ENCODE assay signal across 27 cellular contexts in the genomic region with DNA sequence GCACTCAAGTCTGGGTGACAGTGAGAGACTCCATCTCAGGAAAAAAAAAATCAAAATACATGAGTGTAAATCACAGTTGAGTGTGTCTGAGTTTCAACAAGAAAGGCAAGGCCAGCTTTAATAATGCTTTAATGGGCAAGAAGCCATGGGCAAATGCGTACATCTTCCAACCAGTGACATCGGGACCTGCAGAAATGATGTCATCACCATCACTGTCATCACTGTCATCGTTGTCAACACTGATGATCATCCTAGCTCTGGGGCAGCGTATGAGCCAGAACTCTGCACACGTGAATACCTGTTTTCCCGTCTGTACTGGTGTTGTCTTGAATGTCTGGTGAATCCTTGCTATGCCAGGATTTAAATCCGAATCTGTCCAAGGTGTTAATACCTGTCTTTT.
"Had no signal": no experiment of that assay in that cellular context is flagged by ENCODE, and none has a peak within 500 bp of the region (broad histone marks: within the 10 kb centered on the region; RNA-seq: fewer than 3 reads in every experiment).

No MANE protein-coding gene starts in this region.

- DNase-seq: colonic mucosa; cortex of kidney; dermis blood vessel endothelial cell; effector CD4-positive, alpha-beta T cell; effector CD8-positive, alpha-beta T cell; effector memory CD4-positive, alpha-beta T cell; effector memory CD8-positive, alpha-beta T cell; endodermal cell; erythroblast; esophagus squamous epithelium; foreskin fibroblast; foreskin keratinocyte; foreskin melanocyte; gastrocnemius medialis; glutamatergic neuron; head of caudate nucleus; heart right ventricle had no signal

- H3K4me1 ChIP-seq: colonic mucosa, esophagus muscularis mucosa, foreskin keratinocyte, gastrocnemius medialis, gastroesophageal sphincter had no signal

- H3K27me3 ChIP-seq: colonic mucosa, foreskin keratinocyte, gastrocnemius medialis had no signal

- ATAC-seq: effector memory CD8-positive, alpha-beta T cell; esophagus mucosa; foreskin keratinocyte; gastrocnemius medialis; gastroesophageal sphincter; heart right ventricle had no signal

- H3K36me3 ChIP-seq: colonic mucosa, esophagus muscularis mucosa, esophagus squamous epithelium, gastrocnemius medialis, gastroesophageal sphincter, heart right ventricle had no signal

- H3K27ac ChIP-seq: colonic mucosa, coronary artery, dorsolateral prefrontal cortex, epithelial cell of prostate, esophagus muscularis mucosa, esophagus squamous epithelium, foreskin keratinocyte, gastrocnemius medialis, gastroesophageal sphincter, heart right ventricle had no signal

- H3K9me3 ChIP-seq: colonic mucosa, esophagus muscularis mucosa, esophagus squamous epithelium, gastrocnemius medialis, gastroesophageal sphincter had no signal

- FAIRE-seq: colon, endometrium, endothelial cell of umbilical vein, frontal cortex had no signal

- H3K4me3 ChIP-seq: colonic mucosa, coronary artery, dorsolateral prefrontal cortex, esophagus muscularis mucosa, esophagus squamous epithelium, gastrocnemius medialis, gastroesophageal sphincter, heart right ventricle had no signal
